Comparison of ENCODE assay signal across 23 cellular contexts in genomic region chr6:16972535-16972934, GRCh38.
"Had no signal": no experiment of that assay in that cellular context is flagged by ENCODE, and none has a peak within 500 bp of the region (broad histone marks: within the 10 kb centered on the region; RNA-seq: fewer than 3 reads in every experiment).

No MANE protein-coding gene starts in this region.

- DNase-seq: activated CD4-positive, alpha-beta T cell treated with anti-CD3 and anti-CD28 coated beads, Interleukin-2, amount 50 U/mL, for 1 hour; activated CD4-positive, CD25-positive, alpha-beta regulatory T cell; activated CD8-positive, alpha-beta memory T cell treated with anti-CD3 and anti-CD28 coated beads, Interleukin-2, amount 50 U/mL, for 48 hours; amygdala; caudate nucleus; cortex of kidney; effector memory CD8-positive, alpha-beta T cell; erythroblast; gastrocnemius medialis; islet precursor cell; left ventricle myocardium inferior; mucosa of descending colon; posterior cingulate gyrus; right cardiac atrium; SJCRH30; stimulated activated CD4-positive, alpha-beta T cell treated with anti-CD3 and anti-CD28 coated beads, Interleukin-2, amount 100 ng/mL, for 48 hours; T-cell; tibial artery; upper lobe of right lung had no signal

- H3K9me3 Mint-ChIP-seq: effector memory CD8-positive, alpha-beta T cell; natural killer cell treated with Interleukin-12 subunit alpha and Interleukin-12 subunit beta and Interleukin-15 and Interleukin-18, amount 100 ng/mL, for 72 hours; stimulated activated memory B cell treated with anti-CD40 and anti-IgM and Interleukin-4, amounts not matched to agents 10 μg/mL and 1 μg/mL and 100 μg/mL, for 72 hours; T-cell had no signal

- ATAC-seq: effector memory CD8-positive, alpha-beta T cell; gastrocnemius medialis; mucosa of descending colon; natural killer cell treated with Interleukin-12 subunit alpha and Interleukin-12 subunit beta and Interleukin-15 and Interleukin-18, amount 100 ng/mL, for 72 hours; right cardiac atrium; stimulated activated memory B cell treated with anti-CD40 and anti-IgM and Interleukin-4, amounts not matched to agents 10 μg/mL and 1 μg/mL and 100 μg/mL, for 72 hours; T-cell; upper lobe of right lung had no signal

- H3K27ac ChIP-seq: gastrocnemius medialis, hepatocyte, left ventricle myocardium inferior, SJCRH30, suprapubic skin, tibial artery, upper lobe of right lung had no signal

- H3K36me3 ChIP-seq: gastrocnemius medialis, left ventricle myocardium inferior, SJCRH30, suprapubic skin, tibial artery, upper lobe of right lung had no signal

- H3K4me3 Mint-ChIP-seq: effector memory CD8-positive, alpha-beta T cell; natural killer cell treated with Interleukin-12 subunit alpha and Interleukin-12 subunit beta and Interleukin-15 and Interleukin-18, amount 100 ng/mL, for 72 hours; stimulated activated memory B cell treated with anti-CD40 and anti-IgM and Interleukin-4, amounts not matched to agents 10 μg/mL and 1 μg/mL and 100 μg/mL, for 72 hours; T-cell had no signal

- H3K4me1 Mint-ChIP-seq: stimulated activated memory B cell treated with anti-CD40 and anti-IgM and Interleukin-4, amounts not matched to agents 10 μg/mL and 1 μg/mL and 100 μg/mL, for 72 hours had no signal

- H3K4me1 ChIP-seq: gastrocnemius medialis, left ventricle myocardium inferior, SJCRH30 had no signal

- H3K9me3 ChIP-seq: gastrocnemius medialis, left ventricle myocardium inferior, mucosa of descending colon, SJCRH30, suprapubic skin, tibial artery, upper lobe of right lung had no signal

- H3K79me2 ChIP-seq: hepatocyte had no signal

- H3K36me3 Mint-ChIP-seq: natural killer cell treated with Interleukin-12 subunit alpha and Interleukin-12 subunit beta and Interleukin-15 and Interleukin-18, amount 100 ng/mL, for 72 hours; stimulated activated memory B cell treated with anti-CD40 and anti-IgM and Interleukin-4, amounts not matched to agents 10 μg/mL and 1 μg/mL and 100 μg/mL, for 72 hours; T-cell had no signal

- H3K27me3 ChIP-seq: SJCRH30, tibial artery, upper lobe of right lung had no signal

- H3K27ac Mint-ChIP-seq: effector memory CD8-positive, alpha-beta T cell; natural killer cell treated with Interleukin-12 subunit alpha and Interleukin-12 subunit beta and Interleukin-15 and Interleukin-18, amount 100 ng/mL, for 72 hours; stimulated activated memory B cell treated with anti-CD40 and anti-IgM and Interleukin-4, amounts not matched to agents 10 μg/mL and 1 μg/mL and 100 μg/mL, for 72 hours; T-cell had no signal

- H3K4me3 ChIP-seq: gastrocnemius medialis, hepatocyte, left ventricle myocardium inferior, mucosa of descending colon, SJCRH30, suprapubic skin, tibial artery, upper lobe of right lung had no signal

- H3K4me2 ChIP-seq: hepatocyte had no signal

- H2AFZ ChIP-seq: hepatocyte had no signal
